ENCODE assay signal across 32 cellular contexts in genomic region chr15:36335211-36335610, GRCh38.
"Had no signal": no experiment of that assay in that cellular context is flagged by ENCODE, and none has a peak within 500 bp of the region (broad histone marks: within the 10 kb centered on the region; RNA-seq: fewer than 3 reads in every experiment).

No MANE protein-coding gene starts in this region.

- DNase-seq: activated CD4-positive, alpha-beta memory T cell treated with anti-CD3 and anti-CD28 coated beads, Interleukin-2, amount 10 ng/mL, durations not matched to agents 7 days and 5 days; activated CD4-positive, alpha-beta T cell treated with anti-CD3 and anti-CD28 coated beads for 1 hour; activated CD4-positive, alpha-beta T cell treated with anti-CD3 and anti-CD28 coated beads for 4 hours; activated CD4-positive, alpha-beta T cell treated with anti-CD3 and anti-CD28 coated beads, Interleukin-2, amount 10 ng/mL, durations not matched to agents 7 days and 5 days; activated CD4-positive, alpha-beta T cell treated with anti-CD3 and anti-CD28 coated beads, Interleukin-2, amount 50 U/mL, for 4 hours; activated effector memory CD4-positive, alpha-beta T cell treated with anti-CD3 and anti-CD28 coated beads, Interleukin-2, amount 50 U/mL, for 16 hours; activated naive CD4-positive, alpha-beta T cell treated with anti-CD3 and anti-CD28 coated beads for 36 hours; activated naive CD8-positive, alpha-beta T cell treated with anti-CD3 and anti-CD28 coated beads for 36 hours; activated naive CD8-positive, alpha-beta T cell treated with anti-CD3 and anti-CD28 coated beads, Interleukin-2, amount 50 U/mL, for 24 hours; activated T-cell treated with anti-CD3 and anti-CD28 coated beads, Interleukin-2, amount 50 U/mL, for 1 hour; activated T-cell treated with anti-CD3 and anti-CD28 coated beads, Interleukin-2, amount 50 U/mL, for 48 hours; adrenal gland; amygdala; aorta; central memory CD4-positive, alpha-beta T cell; cerebellar nuclear complex; colonic mucosa; dorsolateral prefrontal cortex; effector memory CD4-positive, alpha-beta T cell; endodermal cell; heart left ventricle; T-helper 2 cell had no signal

- H3K4me3 ChIP-seq: adrenal gland, breast epithelium, cardiac muscle cell, colonic mucosa, dorsolateral prefrontal cortex, heart left ventricle had no signal

- H3K4me1 ChIP-seq: breast epithelium, colonic mucosa had no signal

- H3K4me1 Mint-ChIP-seq: activated CD4-positive, alpha-beta memory T cell treated with anti-CD3 and anti-CD28 coated beads, Interleukin-2, amount 10 ng/mL, durations not matched to agents 7 days and 5 days; activated CD4-positive, alpha-beta T cell treated with anti-CD3 and anti-CD28 coated beads, Interleukin-2, amount 10 ng/mL, durations not matched to agents 7 days and 5 days; activated naive CD4-positive, alpha-beta T cell treated with anti-CD3 and anti-CD28 coated beads, Interleukin-2, amount 50 U/mL, for 24 hours; activated naive CD8-positive, alpha-beta T cell treated with anti-CD3 and anti-CD28 coated beads for 36 hours; activated naive CD8-positive, alpha-beta T cell treated with anti-CD3 and anti-CD28 coated beads, Interleukin-2, amount 50 U/mL, for 24 hours; brain had no signal

- H3K27ac ChIP-seq: adrenal gland, breast epithelium, colonic mucosa, dorsolateral prefrontal cortex, heart left ventricle, VCaP had no signal

- H3K36me3 ChIP-seq: adrenal gland, breast epithelium, cardiac muscle cell, colonic mucosa, heart left ventricle had no signal

- ATAC-seq: activated naive CD8-positive, alpha-beta T cell treated with anti-CD3 and anti-CD28 coated beads, Interleukin-2, amount 50 U/mL, for 24 hours; esophagus mucosa; heart left ventricle; WTC11 had no signal

- H3K9me3 Mint-ChIP-seq: activated CD4-positive, alpha-beta T cell treated with anti-CD3 and anti-CD28 coated beads, Interleukin-2, amount 10 ng/mL, durations not matched to agents 7 days and 5 days; activated naive CD4-positive, alpha-beta T cell treated with anti-CD3 and anti-CD28 coated beads for 36 hours; activated naive CD4-positive, alpha-beta T cell treated with anti-CD3 and anti-CD28 coated beads, Interleukin-2, amount 50 U/mL, for 24 hours; activated T-helper 1 cell treated with anti-CD3 and anti-CD28 coated beads, Interleukin-12 subunit alpha, Interleukin-12 subunit beta, Interleukin-2, Interleukin-4 antibody, amounts not matched to agents 30 ng/mL and 10 ng/mL and 1 ng/mL, durations not matched to agents 14 hours and 24 hours and 36 hours; activated T-helper 2 cell treated with anti-CD3 and anti-CD28 coated beads, Interferon-gamma antibody, Interleukin-2, Interleukin-4, amounts not matched to agents 10 μg/mL and 5 μg/mL and 100 μg/mL, durations not matched to agents 14 hours and 24 hours and 36 hours had no signal

- H3K27me3 Mint-ChIP-seq: activated CD4-positive, alpha-beta memory T cell treated with anti-CD3 and anti-CD28 coated beads, Interleukin-2, amount 10 ng/mL, durations not matched to agents 7 days and 5 days; activated CD4-positive, alpha-beta T cell treated with anti-CD3 and anti-CD28 coated beads, Interleukin-2, amount 10 ng/mL, durations not matched to agents 7 days and 5 days; activated naive CD8-positive, alpha-beta T cell treated with anti-CD3 and anti-CD28 coated beads for 36 hours; activated naive CD8-positive, alpha-beta T cell treated with anti-CD3 and anti-CD28 coated beads, Interleukin-2, amount 50 U/mL, for 24 hours; brain had no signal

- FAIRE-seq: frontal cortex had no signal

- H3K36me3 Mint-ChIP-seq: activated naive CD4-positive, alpha-beta T cell treated with anti-CD3 and anti-CD28 coated beads, Interleukin-2, amount 50 U/mL, for 24 hours; activated naive CD8-positive, alpha-beta T cell treated with anti-CD3 and anti-CD28 coated beads for 36 hours; brain; WTC11 had no signal

- H3K4me3 Mint-ChIP-seq: activated CD4-positive, alpha-beta memory T cell treated with anti-CD3 and anti-CD28 coated beads, Interleukin-2, amount 10 ng/mL, durations not matched to agents 7 days and 5 days; activated CD4-positive, alpha-beta T cell treated with anti-CD3 and anti-CD28 coated beads, Interleukin-2, amount 10 ng/mL, durations not matched to agents 7 days and 5 days; activated naive CD4-positive, alpha-beta T cell treated with anti-CD3 and anti-CD28 coated beads for 36 hours; activated naive CD4-positive, alpha-beta T cell treated with anti-CD3 and anti-CD28 coated beads, Interleukin-2, amount 50 U/mL, for 24 hours; activated naive CD8-positive, alpha-beta T cell treated with anti-CD3 and anti-CD28 coated beads for 36 hours; activated naive CD8-positive, alpha-beta T cell treated with anti-CD3 and anti-CD28 coated beads, Interleukin-2, amount 50 U/mL, for 24 hours; activated T-helper 1 cell treated with anti-CD3 and anti-CD28 coated beads, Interleukin-12 subunit alpha, Interleukin-12 subunit beta, Interleukin-2, Interleukin-4 antibody, amounts not matched to agents 30 ng/mL and 10 ng/mL and 1 ng/mL, durations not matched to agents 14 hours and 24 hours and 36 hours; brain; endodermal cell; WTC11 had no signal

- H3K27me3 ChIP-seq: adrenal gland, breast epithelium, cardiac muscle cell, colonic mucosa, dorsolateral prefrontal cortex, heart left ventricle had no signal

- H3K27ac Mint-ChIP-seq: activated CD4-positive, alpha-beta memory T cell treated with anti-CD3 and anti-CD28 coated beads, Interleukin-2, amount 10 ng/mL, durations not matched to agents 7 days and 5 days; activated CD4-positive, alpha-beta T cell treated with anti-CD3 and anti-CD28 coated beads, Interleukin-2, amount 10 ng/mL, durations not matched to agents 7 days and 5 days; activated naive CD4-positive, alpha-beta T cell treated with anti-CD3 and anti-CD28 coated beads for 36 hours; activated naive CD4-positive, alpha-beta T cell treated with anti-CD3 and anti-CD28 coated beads, Interleukin-2, amount 50 U/mL, for 24 hours; activated naive CD8-positive, alpha-beta T cell treated with anti-CD3 and anti-CD28 coated beads for 36 hours; activated naive CD8-positive, alpha-beta T cell treated with anti-CD3 and anti-CD28 coated beads, Interleukin-2, amount 50 U/mL, for 24 hours; activated T-helper 1 cell treated with anti-CD3 and anti-CD28 coated beads, Interleukin-12 subunit alpha, Interleukin-12 subunit beta, Interleukin-2, Interleukin-4 antibody, amounts not matched to agents 30 ng/mL and 10 ng/mL and 1 ng/mL, durations not matched to agents 14 hours and 24 hours and 36 hours; activated T-helper 2 cell treated with anti-CD3 and anti-CD28 coated beads, Interferon-gamma antibody, Interleukin-2, Interleukin-4, amounts not matched to agents 10 μg/mL and 5 μg/mL and 100 μg/mL, durations not matched to agents 14 hours and 24 hours and 36 hours; brain; endodermal cell; WTC11 had no signal

- H3K9me3 ChIP-seq: adrenal gland, breast epithelium, colonic mucosa, heart left ventricle had no signal
